Comparison of ENCODE assay signal across 14 cellular contexts in genomic region chr4:139913398-139913990, GRCh38.
DNase-seq lines count a peak whose midpoint lies in the region; ATAC-seq, FAIRE-seq and TF ChIP-seq lines count a peak whose summit lies in the region.
"Had no signal": no experiment of that assay in that cellular context is flagged by ENCODE, and none has a peak within 500 bp of the region (broad histone marks: within the 10 kb centered on the region; RNA-seq: fewer than 3 reads in every experiment).

No MANE protein-coding gene starts in this region.

- H3K4me3 Mint-ChIP-seq in CD4-positive, alpha-beta T cell, result no peak overlapping the region
- H3K4me3 Mint-ChIP-seq: activated CD4-positive, alpha-beta memory T cell treated with anti-CD3 and anti-CD28 coated beads for 36 hours; H9 had no signal

- no peak for DNase-seq in AG04450 (ENCODE audit: low read depth, low spot score)
- DNase-seq in NCI-H2029 (lab: John Stamatoyannopoulos, UW), result peak; percentile 36
- DNase-seq in cardiac fibroblast (ENCODE audit: low read depth in 2 of 2), result peak; percentile 46 to 72
- DNase-seq in mesenchymal stem cell, result no peak
- no peak for DNase-seq in UCSD-AML1 (lab: John Stamatoyannopoulos, UW; ENCODE audit: unreplicated experiment)
- no peak for DNase-seq in HK-2 (ENCODE audit: unreplicated experiment)
- DNase-seq in frontal cortex (ENCODE audit: low spot score in 2 of 2), result no peak
- DNase-seq in CD4-positive, alpha-beta T cell, result no peak
- DNase-seq: activated CD4-positive, alpha-beta memory T cell treated with anti-CD3 and anti-CD28 coated beads for 36 hours; activated naive CD4-positive, alpha-beta T cell treated with anti-CD3 and anti-CD28 coated beads, Interleukin-2, amount 50 U/mL, for 16 hours; effector memory CD4-positive, alpha-beta T cell; H9; NCI-H524 treated with DMSO at 0.1 percent for 48 hours had no signal

- no peak for ATAC-seq in CD4-positive, alpha-beta T cell (ENCODE audit: poor library complexity)

- no peak overlapping the region for H3K4me2 ChIP-seq in mesenchymal stem cell (ENCODE audit: low read length, poor library complexity, severe bottlenecking)
- H3K4me2 ChIP-seq: KMS-11 had no signal

- CTCF ChIA-PET in AG04450 (lab: Charles Lee), result interaction anchor here (0.6 kb wide), 1 partner anchor 256 kb away, joined by 4 read pairs; no protein-coding TSS in a partner anchor
- CTCF ChIA-PET in CD4-positive, alpha-beta T cell (lab: Charles Lee), result no interaction called here

- peak overlapping the region in 1 of 2 experiments; percentile 34 for H3K18ac ChIP-seq in mesenchymal stem cell (ENCODE audit: low read depth in 1 of 2, low read length in 2 of 2)

- no peak overlapping the region for H4K91ac ChIP-seq in mesenchymal stem cell (ENCODE audit: low read length)

- H3K4me3 ChIP-seq in AG04450 (ENCODE audit: low read depth, low read length), result no peak overlapping the region; the same call in 1 of the 2 replicates
- H3K4me3 ChIP-seq in cardiac fibroblast (replicated peaks in 1 of 2; ENCODE audit: low read depth in 2 of 2, low read length in 2 of 2), result no peak overlapping the region
- no peak overlapping the region for H3K4me3 ChIP-seq in mesenchymal stem cell (ENCODE audit: insufficient read depth in 1 of 2, low read depth in 1 of 2, low read length in 2 of 2)

- H2BK5ac ChIP-seq in mesenchymal stem cell (ENCODE audit: low read depth, low read length, poor library complexity, severe bottlenecking), result no peak overlapping the region

- no peak overlapping the region for H3K14ac ChIP-seq in mesenchymal stem cell (ENCODE audit: low read length in 2 of 2)

- H3K27ac Mint-ChIP-seq in CD4-positive, alpha-beta T cell, result no peak overlapping the region
- H3K27ac Mint-ChIP-seq: activated CD4-positive, alpha-beta memory T cell treated with anti-CD3 and anti-CD28 coated beads for 36 hours; H9 had no signal

- peak overlapping the region; percentile 58 for H3K27ac ChIP-seq in AG04450 (ENCODE audit: low read depth, low read length)
- peak overlapping the region; percentile 37 for H3K27ac ChIP-seq in mesenchymal stem cell (ENCODE audit: low read length, poor library complexity, severe bottlenecking)
- H3K27ac ChIP-seq in CD4-positive, alpha-beta T cell (ENCODE audit: low read depth, low read length), result no peak overlapping the region
- H3K27ac ChIP-seq: KMS-11 had no signal

- no peak overlapping the region for H3K4ac ChIP-seq in mesenchymal stem cell (ENCODE audit: low read depth in 1 of 2, low read length in 2 of 2)

- no peaks in the 10 kb centered on the region for H3K36me3 ChIP-seq in mesenchymal stem cell (ENCODE audit: control insufficient read depth in 1 of 2, insufficient read depth in 2 of 2, low read depth in 1 of 2, low read length in 2 of 2)

- peak overlapping the region; percentile 53 for H3K9ac ChIP-seq in mesenchymal stem cell (ENCODE audit: low read length)
- H3K9ac ChIP-seq: KMS-11 had no signal

- no peak overlapping the region for H2AK5ac ChIP-seq in mesenchymal stem cell (ENCODE audit: low read length, severe bottlenecking)

- WGBS in mesenchymal stem cell, result 95% methylated on average over 4 of the region's 8 CpGs

- H2AFZ ChIP-seq in mesenchymal stem cell (ENCODE audit: low read depth, low read length), result no peak overlapping the region

- no peak overlapping the region for H3K23ac ChIP-seq in mesenchymal stem cell (ENCODE audit: low read length in 2 of 2)

- POLR2A ChIA-PET in AG04450 (lab: Yijun Ruan, JAX), result interaction anchor here (1.2 kb wide), 1 partner anchor 136 kb away, joined by 3 read pairs; no protein-coding TSS in a partner anchor
- POLR2A ChIA-PET in CD4-positive, alpha-beta T cell (lab: Charles Lee), result no interaction called here

- no peak overlapping the region for H2BK120ac ChIP-seq in mesenchymal stem cell (ENCODE audit: low read depth, low read length)

- intact Hi-C loops in CD4-positive, alpha-beta T cell (cut with DNase I, micrococcal nuclease), result no loop called here

- no peak for TF ChIP-seq CTCF in AG04450 (IDR thresholded peaks at IDR 0.05; ENCODE audit: low read depth, low read length)
- TF ChIP-seq CTCF in cardiac fibroblast (IDR thresholded peaks at IDR 0.05; ENCODE audit: low read depth, low read length), result no peak
- no peak for TF ChIP-seq CTCF in CD4-positive, alpha-beta T cell (IDR thresholded peaks at IDR 0.05)

- H3K4me1 ChIP-seq in mesenchymal stem cell (ENCODE audit: control insufficient read depth, insufficient read depth, low read depth, low read length), result peaks cover 8% of the 10 kb centered on the region

- FAIRE-seq in frontal cortex (lab: Jason Lieb, UNC), result no peak

- no peaks in the 10 kb centered on the region for H3K27me3 Mint-ChIP-seq in CD4-positive, alpha-beta T cell
- H3K27me3 Mint-ChIP-seq: activated CD4-positive, alpha-beta memory T cell treated with anti-CD3 and anti-CD28 coated beads for 36 hours had no signal

- H2BK15ac ChIP-seq in mesenchymal stem cell (ENCODE audit: low read depth, poor library complexity, severe bottlenecking), result no peak overlapping the region

- no peaks in the 10 kb centered on the region for H3K4me1 Mint-ChIP-seq in CD4-positive, alpha-beta T cell (ENCODE audit: low read depth)

- no peak overlapping the region for H4K8ac ChIP-seq in mesenchymal stem cell (ENCODE audit: low read length)

- no peaks in the 10 kb centered on the region for H3K9me3 Mint-ChIP-seq in CD4-positive, alpha-beta T cell
- H3K9me3 Mint-ChIP-seq: activated CD4-positive, alpha-beta memory T cell treated with anti-CD3 and anti-CD28 coated beads for 36 hours; H9 had no signal

- H3K27me3 ChIP-seq in AG04450 (ENCODE audit: control insufficient read depth, insufficient read depth, low read length), result no peaks in the 10 kb centered on the region
- no peaks in the 10 kb centered on the region for H3K27me3 ChIP-seq in mesenchymal stem cell (ENCODE audit: control insufficient read depth in 1 of 2, insufficient read depth in 1 of 2, low read length in 2 of 2)
- H3K27me3 ChIP-seq in CD4-positive, alpha-beta T cell (ENCODE audit: control insufficient read depth, insufficient read depth, low read length), result no peaks in the 10 kb centered on the region

- H2BK12ac ChIP-seq in mesenchymal stem cell (ENCODE audit: low read length in 2 of 2), result no peak overlapping the region

- peaks cover 13% of the 10 kb centered on the region for H3K79me1 ChIP-seq in mesenchymal stem cell (replicated peaks; ENCODE audit: low read length, poor library complexity, severe bottlenecking)

- H3K36me3 Mint-ChIP-seq in CD4-positive, alpha-beta T cell (ENCODE audit: low read depth), result no peaks in the 10 kb centered on the region
- H3K36me3 Mint-ChIP-seq: activated CD4-positive, alpha-beta memory T cell treated with anti-CD3 and anti-CD28 coated beads for 36 hours had no signal

- H3K9me3 ChIP-seq in AG04450 (ENCODE audit: control insufficient read depth, insufficient read depth, low read length) (peaks cover 4% of the 10 kb centered on the region), mesenchymal stem cell (ENCODE audit: control insufficient read depth, low read length) (no peaks in the 10 kb centered on the region)
- H3K9me3 ChIP-seq in CD4-positive, alpha-beta T cell (ENCODE audit: control insufficient read depth, low read length), result no peaks in the 10 kb centered on the region

Comparison
In these comparisons a context has a peak if more than half of its experiments do, and no peak if none do; other contexts are left out.
1. DNase-seq: peak in NCI-H2029 (single experiment) and cardiac fibroblast (2 of 2); none in AG04450 (single experiment), mesenchymal stem cell (single experiment), UCSD-AML1 (single experiment), HK-2 (single experiment), frontal cortex (0 of 2) and CD4-positive, alpha-beta T cell (0 of 10).